In genomic region chr19:58268344-58268743, GRCh38 we compare ENCODE assay signal across 1 cellular context.
TF ChIP-seq lines count a peak whose summit lies in the region.

No MANE protein-coding gene starts in this region.

TF ChIP-seq in liver, 16 proteins besides CTCF, POLR2A, EP300 and RAD21 (continued from another document):
- TF ChIP-seq REST (IDR thresholded peaks at IDR 0.05), result no peak
- TF ChIP-seq JUND (IDR thresholded peaks at IDR 0.05), result no peak
- no peak for TF ChIP-seq FOXA2 (IDR thresholded peaks at IDR 0.05)
- TF ChIP-seq SP1 (IDR thresholded peaks at IDR 0.05), result no peak
- TF ChIP-seq ATF3 (IDR thresholded peaks at IDR 0.05), result no peak
TF ChIP-seq in liver: peak in this region for 0.
